ENCODE assay signal across 28 cellular contexts in genomic region chr7:66505009-66505408, GRCh38.
DNase-seq lines count a peak whose midpoint lies in the region; ATAC-seq, FAIRE-seq and TF ChIP-seq lines count a peak whose summit lies in the region.
"Had no signal": no experiment of that assay in that cellular context is flagged by ENCODE, and none has a peak within 500 bp of the region (broad histone marks: within the 10 kb centered on the region; RNA-seq: fewer than 3 reads in every experiment).

No MANE protein-coding gene starts in this region.

- no peaks in the 10 kb centered on the region for H3K36me3 Mint-ChIP-seq in CD8-positive, alpha-beta T cell
- H3K36me3 Mint-ChIP-seq: CD4-positive, CD25-positive, alpha-beta regulatory T cell; IgD-negative memory B cell had no signal

- H3K4me3 Mint-ChIP-seq in CD8-positive, alpha-beta T cell, result peak overlapping the region; percentile 8
- H3K4me3 Mint-ChIP-seq: GM23338, IgD-negative memory B cell had no signal

- no peak overlapping the region for H3K27ac Mint-ChIP-seq in CD8-positive, alpha-beta T cell
- H3K27ac Mint-ChIP-seq: GM23338, IgD-negative memory B cell had no signal

- no peaks in the 10 kb centered on the region for H3K36me3 ChIP-seq in CD8-positive, alpha-beta T cell (ENCODE audit: insufficient read depth, low read length)
- H3K36me3 ChIP-seq in H7 (replicated peaks; ENCODE audit: control insufficient read depth, insufficient read depth, low read length), result no peaks in the 10 kb centered on the region
- no peaks in the 10 kb centered on the region for H3K36me3 ChIP-seq in kidney (ENCODE audit: control insufficient read depth in 1 of 2, insufficient read depth in 2 of 2, low read length in 2 of 2)
- H3K36me3 ChIP-seq in spleen, result no peaks in the 10 kb centered on the region
- H3K36me3 ChIP-seq: BE2C had no signal

- no peak for FAIRE-seq in kidney (lab: Jason Lieb, UNC)
- FAIRE-seq: A549, GM12891 had no signal

- no peaks in the 10 kb centered on the region for H3K9me3 ChIP-seq in CD8-positive, alpha-beta T cell (ENCODE audit: low read length)
- H3K9me3 ChIP-seq in kidney (ENCODE audit: control insufficient read depth in 1 of 2, low read length in 2 of 2) (no peaks in the 10 kb centered on the region), spleen (no peaks in the 10 kb centered on the region)
- H3K9me3 ChIP-seq: A549, BE2C had no signal

- H3K27me3 ChIP-seq in CD8-positive, alpha-beta T cell (ENCODE audit: insufficient read depth, low read length), result peaks cover 2% of the 10 kb centered on the region
- H3K27me3 ChIP-seq in H7 (ENCODE audit: control insufficient read depth, insufficient read depth, low read length), result no peaks in the 10 kb centered on the region
- H3K27me3 ChIP-seq in spleen (replicated peaks in 1 of 7), result peaks cover 0 to 46% (median 20%) of the 10 kb centered on the region in 7 donors
- H3K27me3 ChIP-seq: BE2C had no signal

- no peak for TF ChIP-seq POLR2A in spleen (IDR thresholded peaks at IDR 0.05)

- peaks cover 9% of the 10 kb centered on the region for H3K27me3 Mint-ChIP-seq in CD8-positive, alpha-beta T cell (ENCODE audit: low read depth)

- peaks cover 14% of the 10 kb centered on the region for H3K4me1 ChIP-seq in CD8-positive, alpha-beta T cell (ENCODE audit: insufficient read depth, low read length)
- H3K4me1 ChIP-seq in kidney (ENCODE audit: control insufficient read depth in 1 of 2, insufficient read depth in 1 of 2, low read depth in 1 of 2, low read length in 2 of 2) (peaks cover 0 to 4% of the 10 kb centered on the region in 2 donors), spleen (peaks cover 0 to 14% (median 7%) of the 10 kb centered on the region in 6 donors)
- H3K4me1 ChIP-seq: BE2C had no signal

- H3K9ac ChIP-seq in kidney (ENCODE audit: low read length in 2 of 2), result no peak overlapping the region

- no peak overlapping the region for H3K27ac ChIP-seq in CD8-positive, alpha-beta T cell (ENCODE audit: low read depth, low read length)
- H3K27ac ChIP-seq in kidney (ENCODE audit: low read depth in 2 of 2, low read length in 2 of 2) (no peak overlapping the region), spleen (no peak overlapping the region)
- H3K27ac ChIP-seq: A549 had no signal

- H3K4me3 ChIP-seq in CD8-positive, alpha-beta T cell (ENCODE audit: low read depth, low read length), result no peak overlapping the region
- H3K4me3 ChIP-seq in H7 (ENCODE audit: insufficient read depth, low read depth, low read length), result no peak overlapping the region
- no peak overlapping the region for H3K4me3 ChIP-seq in kidney (ENCODE audit: low read length in 2 of 2)
- no peak overlapping the region for H3K4me3 ChIP-seq in spleen
- H3K4me3 ChIP-seq: A549, GM23338 had no signal

- CTCF ChIA-PET in CD8-positive, alpha-beta T cell (lab: Charles Lee), result no interaction called here

- POLR2A ChIA-PET in CD8-positive, alpha-beta T cell (lab: Charles Lee), result no interaction called here

- no peaks in the 10 kb centered on the region for H3K9me3 Mint-ChIP-seq in CD8-positive, alpha-beta T cell
- H3K9me3 Mint-ChIP-seq: CD4-positive, CD25-positive, alpha-beta regulatory T cell; GM23338; IgD-negative memory B cell had no signal

- 94 to 97% (median 96%) methylated on average over 30 of the region's 30 CpGs for WGBS in spleen, 5 donors

- no peak for DNase-seq in CD8-positive, alpha-beta T cell
- peak; percentile 67 for DNase-seq in H7
- peak; percentile 59 for DNase-seq in kidney
- peak; percentile 72 for DNase-seq in spleen
- no peak for DNase-seq in stimulated activated CD4-positive, alpha-beta T cell treated with anti-CD3 and anti-CD28 coated beads, Interleukin-1b, Interleukin-23, amount 100 ng/mL, for 48 hours
- DNase-seq in NCI-H748 treated with DMSO at 0.1 percent for 48 hours (lab: John Stamatoyannopoulos, UW), result no peak
- DNase-seq: BE2C; CD4-positive, CD25-positive, alpha-beta regulatory T cell; COR-L47; DND-41; Karpas-422; MV-4-11; NCI-H1105 treated with DMSO at 0.1 percent for 48 hours; NCI-H1694; NCI-H2081; NCI-H2171; NCI-H345; NCI-H524; NCI-H82; OCI-M1; SHP77; SW 1271 had no signal

- H3K4me1 Mint-ChIP-seq in CD8-positive, alpha-beta T cell (ENCODE audit: low read depth), result peaks cover 11% of the 10 kb centered on the region

- ATAC-seq in CD8-positive, alpha-beta T cell, result no peak
- ATAC-seq in esophagus mucosa, result no peak
- ATAC-seq: A549, HCT116 had no signal

- intact Hi-C loops in CD8-positive, alpha-beta T cell (cut with DNase I, micrococcal nuclease), result no loop called here
- intact Hi-C loops in kidney (cut with DNase I) (no loop called here), spleen (cut with DNase I; ENCODE audit: low total_unique reads) (no loop called here)

- TF ChIP-seq CTCF in CD8-positive, alpha-beta T cell (IDR thresholded peaks at IDR 0.05), result no peak
- TF ChIP-seq CTCF in kidney (IDR thresholded peaks at IDR 0.05; ENCODE audit: borderline replicate concordance, extremely low read depth, insufficient read depth) (no peak), spleen (IDR thresholded peaks at IDR 0.05 in 8 of 11, conservative IDR thresholded peaks at IDR 0.05 in 3 of 11) (no peak)

Comparison
In these comparisons a context has a peak if more than half of its experiments do, and no peak if none do; other contexts are left out.
1. DNase-seq: peak in H7 (single experiment), kidney (single experiment) and spleen (single experiment); none in CD8-positive, alpha-beta T cell (0 of 7), stimulated activated CD4-positive, alpha-beta T cell treated with anti-CD3 and anti-CD28 coated beads, Interleukin-1b, Interleukin-23, amount 100 ng/mL, for 48 hours (single experiment) and NCI-H748 treated with DMSO at 0.1 percent for 48 hours (single experiment).